8 cellular contexts compared by ENCODE assay signal in genomic region chr1:161159915-161160248, GRCh38. TPM values are rescaled to one million over a fixed set of nuclear protein-coding genes. Genes with fewer than 3 reads are reported as not detected.
DNase-seq lines count a peak whose midpoint lies in the region; ATAC-seq and TF ChIP-seq lines count a peak whose summit lies in the region.

No MANE protein-coding gene starts in this region.

- H3K9me3 ChIP-seq in SU-DHL-6 (ENCODE audit: insufficient read depth, low read length), result no peaks in the 10 kb centered on the region
- H3K9me3 ChIP-seq in gastrocnemius medialis, result no peaks in the 10 kb centered on the region

- H3K27me3 ChIP-seq in SU-DHL-6 (ENCODE audit: low read length) (no peaks in the 10 kb centered on the region), gastrocnemius medialis (no peaks in the 10 kb centered on the region)

- peak overlapping the region; percentile 97 for H3K4me2 ChIP-seq in SU-DHL-6 (ENCODE audit: low read depth, low read length, poor library complexity, severe bottlenecking)

- peaks cover 10% of the 10 kb centered on the region; the same call in 1 of the 2 replicates for H3F3A ChIP-seq in SU-DHL-6 (ENCODE audit: insufficient read depth)

- in situ Hi-C loops in gastrocnemius medialis (cut with MboI; ENCODE audit: low sequenced_read_pairs in 4 of 4), result loop anchor here in 1 of 4 donors (10.0 kb wide), 1 partner anchor 115 kb away; the partner anchor contains the start of gene USF1

- TF ChIP-seq POLR2A in GM18505 (IDR thresholded peaks at IDR 0.05; ENCODE audit: borderline replicate concordance, extremely low read depth, insufficient read depth, insufficient read length) (no peak), gastrocnemius medialis (IDR thresholded peaks at IDR 0.05) (no peak)

- H3K4me3 ChIP-seq in SU-DHL-6 (ENCODE audit: insufficient read depth, low read length, poor library complexity, severe bottlenecking) (peak overlapping the region; percentile 87), foreskin fibroblast (ENCODE audit: low read depth in 1 of 2, low read length in 2 of 2) (peak overlapping the region; percentile 81 to 94), gastrocnemius medialis (peak overlapping the region; percentile 82 to 100 (median 95))

- H3K27ac ChIP-seq in SU-DHL-6 (ENCODE audit: low read depth, low read length) (peak overlapping the region; percentile 59), gastrocnemius medialis (peak overlapping the region; percentile 90 to 95 (median 92))

- TF ChIP-seq CTCF in SU-DHL-6 (IDR thresholded peaks at IDR 0.05; ENCODE audit: insufficient read depth, low read length, poor library complexity, severe bottlenecking) (no peak), foreskin fibroblast (IDR thresholded peaks at IDR 0.05; ENCODE audit: low read depth, low read length) (no peak), gastrocnemius medialis (IDR thresholded peaks at IDR 0.05 in 4 of 5, conservative IDR thresholded peaks at IDR 0.05 in 1 of 5) (no peak)

- ATAC-seq in GM18505 (IDR thresholded peaks at IDR 0.05; ENCODE audit: unreplicated experiment) (peak; percentile 5), gastrocnemius medialis (no peak), HG03521 (IDR thresholded peaks at IDR 0.05; ENCODE audit: unreplicated experiment) (no peak), HG03354 (IDR thresholded peaks at IDR 0.05; ENCODE audit: poor library complexity, severe bottlenecking, unreplicated experiment) (no peak)

- H3K36me3 ChIP-seq in SU-DHL-6 (ENCODE audit: low read length) (no peaks in the 10 kb centered on the region), gastrocnemius medialis (peaks cover 0 to 52% of the 10 kb centered on the region in 2 donors)

- intact Hi-C loops in gastrocnemius medialis (cut with DNase I; ENCODE audit: low total_unique reads), result loop anchor here (1.0 to 10.0 kb wide), 3 partner anchors 28 to 815 kb away; partner anchors contain the start of genes COPA, DEDD and NCSTN

- DNase-seq in foreskin fibroblast, result no peak
- no peak for DNase-seq in gastrocnemius medialis
- no peak for DNase-seq in NCI-H510A treated with DMSO at 0.1 percent for 48 hours (lab: John Stamatoyannopoulos, UW)
- no peak for DNase-seq in NCI-H69 (lab: John Stamatoyannopoulos, UW)

- H3K4me1 ChIP-seq in gastrocnemius medialis, result peaks cover 20 to 26% of the 10 kb centered on the region in 2 donors

- H2AFZ ChIP-seq in SU-DHL-6 (ENCODE audit: low read depth, low read length, severe bottlenecking), result peak overlapping the region; percentile 96

- peaks cover 6% of the 10 kb centered on the region; the same call in 1 of the 2 replicates for H3K79me2 ChIP-seq in SU-DHL-6 (ENCODE audit: insufficient read depth, low read length)

- no peaks in the 10 kb centered on the region for H4K20me1 ChIP-seq in SU-DHL-6 (ENCODE audit: low read depth, low read length)

- H3K9ac ChIP-seq in SU-DHL-6 (ENCODE audit: low read length), result peak overlapping the region; percentile 96

- H3K9me2 ChIP-seq in SU-DHL-6 (replicated peaks; ENCODE audit: insufficient read depth, low read length), result no peaks in the 10 kb centered on the region

RNA-seq across cellular contexts. Expression of gene USP21, which starts 0.6 kb away (rescaled TPM):
- total RNA-seq in gastrocnemius medialis, result 10 to 100 TPM; 16.5 to 20.8 (median 18.0) TPM

RNA-seq across cellular contexts. Expression of gene UFC1, which starts 6.1 kb away (rescaled TPM):
- 10 to 100 TPM; 57.9 to 66.7 (median 63.5) TPM for total RNA-seq in gastrocnemius medialis

RNA-seq across cellular contexts. Expression of gene PPOX, which starts 6.3 kb away (rescaled TPM):
- total RNA-seq in gastrocnemius medialis, result 10 to 100 TPM in 2 of 4 donors, 1 to 10 TPM in 2; 4.0 to 14.7 (median 7.3) TPM

RNA-seq across cellular contexts. Expression of gene B4GALT3, which starts 17.4 kb away (rescaled TPM):
- total RNA-seq in gastrocnemius medialis, result 10 to 100 TPM; 35.5 to 47.7 (median 43.7) TPM

RNA-seq across cellular contexts. Expression of gene DEDD, which starts 27.4 kb away (rescaled TPM):
- total RNA-seq in gastrocnemius medialis, result 10 to 100 TPM; 40.2 to 60.2 (median 46.3) TPM
